ENCODE assay signal across 14 cellular contexts in the genomic region with DNA sequence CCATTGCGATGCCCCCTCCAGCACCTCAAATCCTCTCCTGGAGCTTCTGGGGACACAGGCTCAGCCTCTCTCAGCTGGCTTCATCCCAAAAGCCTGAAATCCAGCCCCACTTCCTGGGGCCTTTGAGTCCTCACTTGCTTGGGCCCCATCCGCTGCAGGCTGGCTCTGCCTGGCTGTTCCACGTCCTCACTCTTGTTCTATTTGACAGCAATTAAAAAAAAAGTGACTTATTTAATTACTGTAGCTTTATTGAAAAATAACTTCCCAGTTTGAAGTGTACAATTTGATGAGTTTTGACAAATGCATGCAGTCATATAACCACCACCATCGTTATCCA. TPM values are rescaled to one million over a fixed set of nuclear protein-coding genes. Genes with fewer than 3 reads are reported as not detected.
A peak's percentile ranks its signal among the peaks of the same experiment; 100 is the strongest.
DNase-seq lines count a peak whose midpoint lies in the region; ATAC-seq, FAIRE-seq and TF ChIP-seq lines count a peak whose summit lies in the region.
"Had no signal": no experiment of that assay in that cellular context is flagged by ENCODE, and none has a peak within 500 bp of the region (broad histone marks: within the 10 kb centered on the region; RNA-seq: fewer than 3 reads in every experiment).

No MANE protein-coding gene starts in this region.

- peaks cover 18% of the 10 kb centered on the region for H3K36me3 Mint-ChIP-seq in natural killer cell
- H3K36me3 Mint-ChIP-seq in natural killer cell treated with Interleukin-12 subunit alpha and Interleukin-12 subunit beta and Interleukin-15 and Interleukin-18, amount 100 ng/mL, for 72 hours = peaks cover 14% of the 10 kb centered on the region
- peaks cover 17 to 48% (median 30%) of the 10 kb centered on the region in 5 donors for H3K36me3 Mint-ChIP-seq in naive thymus-derived CD4-positive, alpha-beta T cell

- peaks cover 0 to 8% (median 0%) of the 10 kb centered on the region in 3 experiments for H3K9me3 ChIP-seq in naive thymus-derived CD4-positive, alpha-beta T cell (ENCODE audit: control insufficient read depth in 2 of 3, low read length in 3 of 3)
- H3K9me3 ChIP-seq: Caco-2 had no signal

- no peaks in the 10 kb centered on the region for H3K27me3 ChIP-seq in bronchial epithelial cell (ENCODE audit: control insufficient read depth, insufficient read depth, low read length)
- H3K27me3 ChIP-seq in naive thymus-derived CD4-positive, alpha-beta T cell (ENCODE audit: control insufficient read depth in 2 of 2, insufficient read depth in 2 of 2, low read length in 2 of 2) = no peaks in the 10 kb centered on the region

- POLR2A ChIA-PET in naive thymus-derived CD4-positive, alpha-beta T cell (lab: Charles Lee) = no interaction called here

- H3K9me3 Mint-ChIP-seq in natural killer cell = peaks cover 3 to 11% of the 10 kb centered on the region in 2 donors
- H3K9me3 Mint-ChIP-seq in natural killer cell treated with Interleukin-12 subunit alpha and Interleukin-12 subunit beta and Interleukin-15 and Interleukin-18, amount 100 ng/mL, for 72 hours = peaks cover 7% of the 10 kb centered on the region
- H3K9me3 Mint-ChIP-seq in naive thymus-derived CD4-positive, alpha-beta T cell = peaks cover 4 to 30% (median 13%) of the 10 kb centered on the region in 11 donors

- no peak overlapping the region for H3K4me3 ChIP-seq in bronchial epithelial cell (ENCODE audit: low read depth, low read length)
- H3K4me3 ChIP-seq in naive thymus-derived CD4-positive, alpha-beta T cell (ENCODE audit: low read length) = no peak overlapping the region
- H3K4me3 ChIP-seq: A549 had no signal

- H3K4me1 ChIP-seq in naive thymus-derived CD4-positive, alpha-beta T cell (ENCODE audit: control insufficient read depth in 2 of 2, insufficient read depth in 2 of 2, low read length in 2 of 2) = no peaks in the 10 kb centered on the region
- H3K4me1 ChIP-seq: A549, Caco-2 had no signal

- intact Hi-C loops in natural killer cell (cut with micrococcal nuclease) = no loop called here
- intact Hi-C loops in naive thymus-derived CD4-positive, alpha-beta T cell (cut with micrococcal nuclease) = no loop called here

- FAIRE-seq in bronchial epithelial cell (lab: Jason Lieb, UNC) = peak; percentile 58
- FAIRE-seq: A549 had no signal

- peak overlapping the region; percentile 31 for H3K4me3 Mint-ChIP-seq in natural killer cell
- H3K4me3 Mint-ChIP-seq in natural killer cell treated with Interleukin-12 subunit alpha and Interleukin-12 subunit beta and Interleukin-15 and Interleukin-18, amount 100 ng/mL, for 72 hours = no peak overlapping the region
- H3K4me3 Mint-ChIP-seq in naive thymus-derived CD4-positive, alpha-beta T cell = no peak overlapping the region

- H3K27me3 Mint-ChIP-seq in natural killer cell (ENCODE audit: low read depth in 2 of 2) = no peaks in the 10 kb centered on the region
- H3K27me3 Mint-ChIP-seq in natural killer cell treated with Interleukin-12 subunit alpha and Interleukin-12 subunit beta and Interleukin-15 and Interleukin-18, amount 100 ng/mL, for 72 hours = no peaks in the 10 kb centered on the region
- H3K27me3 Mint-ChIP-seq in naive thymus-derived CD4-positive, alpha-beta T cell = no peaks in the 10 kb centered on the region

- H3K27ac ChIP-seq in naive thymus-derived CD4-positive, alpha-beta T cell (ENCODE audit: low read depth, low read length) = no peak overlapping the region
- H3K27ac ChIP-seq: A549 had no signal

- H3K4me1 Mint-ChIP-seq in natural killer cell = peaks cover 29 to 40% of the 10 kb centered on the region in 2 donors
- peaks cover 21 to 22% of the 10 kb centered on the region in 2 donors for H3K4me1 Mint-ChIP-seq in natural killer cell treated with Interleukin-12 subunit alpha and Interleukin-12 subunit beta and Interleukin-15 and Interleukin-18, amount 100 ng/mL, for 72 hours (ENCODE audit: low read depth in 2 of 2)
- H3K4me1 Mint-ChIP-seq in naive thymus-derived CD4-positive, alpha-beta T cell = peaks cover 0 to 14% (median 9%) of the 10 kb centered on the region in 7 donors

- ATAC-seq in natural killer cell (no peak), left lobe of liver (no peak)
- no peak for ATAC-seq in natural killer cell treated with Interleukin-12 subunit alpha and Interleukin-12 subunit beta and Interleukin-15 and Interleukin-18, amount 100 ng/mL, for 72 hours
- ATAC-seq in naive thymus-derived CD4-positive, alpha-beta T cell = no peak
- ATAC-seq: A549 had no signal

- TF ChIP-seq CTCF in natural killer cell (IDR thresholded peaks at IDR 0.05) = no peak
- TF ChIP-seq CTCF in bronchial epithelial cell (IDR thresholded peaks at IDR 0.05; ENCODE audit: insufficient read depth, low read length, severe bottlenecking) = no peak

- H3K36me3 ChIP-seq in bronchial epithelial cell (ENCODE audit: control insufficient read depth, insufficient read depth, low read length) = no peaks in the 10 kb centered on the region
- H3K36me3 ChIP-seq in naive thymus-derived CD4-positive, alpha-beta T cell (ENCODE audit: control insufficient read depth in 2 of 3, insufficient read depth in 3 of 3, low read length in 3 of 3) = peaks cover 0 to 26% (median 0%) of the 10 kb centered on the region in 3 experiments

- DNase-seq in natural killer cell (no peak), bronchial epithelial cell (ENCODE audit: low read depth) (no peak), GDM1 (lab: John Stamatoyannopoulos, UW) (no peak), left lobe of liver (ENCODE audit: low spot score) (no peak)
- DNase-seq in natural killer cell treated with Interleukin-12 subunit alpha and Interleukin-12 subunit beta and Interleukin-15 and Interleukin-18, amount 100 ng/mL, for 72 hours (ENCODE audit: low spot score) = no peak
- no peak for DNase-seq in naive thymus-derived CD4-positive, alpha-beta T cell
- DNase-seq in activated T-cell treated with anti-CD3 and anti-CD28 coated beads, Interleukin-2, amount 50 U/mL, for 1 hour = no peak
- DNase-seq: C1 segment of cervical spinal cord, Caco-2, KG1, NCI-H1436, NCI-H2081, NCI-H524 had no signal

- peak overlapping the region; percentile 59 to 81 for H3K27ac Mint-ChIP-seq in natural killer cell
- H3K27ac Mint-ChIP-seq in natural killer cell treated with Interleukin-12 subunit alpha and Interleukin-12 subunit beta and Interleukin-15 and Interleukin-18, amount 100 ng/mL, for 72 hours = peak overlapping the region in 1 of 2 donors; percentile 43
- H3K27ac Mint-ChIP-seq in naive thymus-derived CD4-positive, alpha-beta T cell = peak overlapping the region in 5 of 9 donors; percentile 13 to 57 (median 38)

- CTCF ChIA-PET in naive thymus-derived CD4-positive, alpha-beta T cell (lab: Charles Lee) = no interaction called here

RNA-seq across cellular contexts. Expression of a gene that starts 27.2 kb away (rescaled TPM):
- total RNA-seq in natural killer cell (100 to 1,000 TPM; 130 to 146 (median 131) TPM), bronchial epithelial cell (not detected in 2 replicates), left lobe of liver (3.9 TPM)
- 10 to 100 TPM; 64.6 to 85.8 TPM for total RNA-seq in natural killer cell treated with Interleukin-12 subunit alpha and Interleukin-12 subunit beta and Interleukin-15 and Interleukin-18, amount 100 ng/mL, for 72 hours
- total RNA-seq in naive thymus-derived CD4-positive, alpha-beta T cell = 100 to 1,000 TPM; 142 to 209 (median 173) TPM
- 10 to 100 TPM; 36.4 to 57.6 TPM for polyA plus RNA-seq in naive thymus-derived CD4-positive, alpha-beta T cell
- total RNA-seq: Caco-2 had no signal
- polyA plus RNA-seq: A549 had no signal

Comparison
In these comparisons a context has a peak if more than half of its experiments do, and no peak if none do; other contexts are left out.
1. RNA of a gene that starts 27.2 kb away (total RNA-seq): 142 to 209 TPM in naive thymus-derived CD4-positive, alpha-beta T cell, 130 to 146 TPM in natural killer cell and 64.6 to 85.8 TPM in natural killer cell treated with Interleukin-12 subunit alpha and Interleukin-12 subunit beta and Interleukin-15 and Interleukin-18, amount 100 ng/mL, for 72 hours; 3.9 TPM in left lobe of liver (single experiment) and not detected in bronchial epithelial cell; every median in the first group is over 10 times any median in the second.